18 cellular contexts compared by ENCODE assay signal in the genomic region with DNA sequence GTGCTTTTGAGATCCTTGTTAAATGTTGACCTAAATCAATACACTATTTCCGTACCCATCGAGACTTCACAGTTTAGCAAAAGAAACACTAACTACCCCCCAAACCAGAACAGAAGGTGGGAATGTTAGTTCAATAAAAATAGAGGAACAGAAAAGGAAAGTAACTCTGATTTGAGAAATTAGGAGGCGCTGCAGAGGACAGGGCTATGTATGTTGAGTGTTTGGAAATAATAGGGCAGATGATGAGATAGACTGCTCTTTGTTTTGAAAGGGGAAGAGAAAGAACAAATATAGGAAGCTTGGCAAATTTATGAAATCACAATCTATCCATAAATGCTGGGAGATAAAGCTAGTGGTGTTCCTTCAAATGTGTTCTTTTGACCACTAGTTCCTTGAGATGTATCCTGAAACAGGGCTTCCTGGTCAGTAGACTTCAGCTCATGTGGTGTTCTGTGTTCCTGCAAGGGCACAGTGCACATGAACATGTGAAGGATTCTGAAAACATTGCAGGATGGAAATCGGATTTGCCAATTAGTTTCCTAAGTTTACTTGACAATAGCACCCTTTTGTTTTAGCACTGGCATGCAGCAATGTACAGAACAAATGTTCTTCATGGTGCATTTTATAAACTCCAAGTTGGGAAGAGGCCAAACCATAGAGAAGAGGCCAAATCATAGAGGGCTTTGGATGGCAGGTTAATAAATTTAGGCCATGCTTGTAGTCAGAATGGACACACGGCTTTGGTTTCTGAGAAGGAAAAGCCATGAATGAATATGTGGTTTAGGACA. TPM values are rescaled to one million over a fixed set of nuclear protein-coding genes. Genes with fewer than 3 reads are reported as not detected.
A peak's percentile ranks its signal among the peaks of the same experiment; 100 is the strongest.
DNase-seq lines count a peak whose midpoint lies in the region; ATAC-seq and TF ChIP-seq lines count a peak whose summit lies in the region.
"Had no signal": no experiment of that assay in that cellular context is flagged by ENCODE, and none has a peak within 500 bp of the region (broad histone marks: within the 10 kb centered on the region; RNA-seq: fewer than 3 reads in every experiment).

No MANE protein-coding gene starts in this region.

- DNase-seq in dorsolateral prefrontal cortex, result no peak
- DNase-seq in stimulated activated naive CD8-positive, alpha-beta T cell treated with anti-CD3 and anti-CD28 coated beads, Interleukin-15, amount 100 ng/mL, for 72 hours, result no peak
- no peak for DNase-seq in activated CD4-positive, alpha-beta memory T cell treated with anti-CD3 and anti-CD28 coated beads, Interleukin-2, amount 10 ng/mL, durations not matched to agents 7 days and 5 days
- DNase-seq: activated CD4-positive, CD25-positive, alpha-beta regulatory T cell; activated gamma-delta T cell treated with Interleukin-2 at 50 U/mL for 16 hours; NCI-H2081 treated with DMSO at 0.1 percent for 48 hours; RPMI8226; stomach; T-cell had no signal

- H3K4me3 ChIP-seq in dorsolateral prefrontal cortex, result peak overlapping the region in 2 of 59 donors; percentile 1 to 23
- H3K4me3 ChIP-seq: coronary artery, HAP-1, stomach, vagina had no signal

- H3K9me3 Mint-ChIP-seq in stimulated activated naive CD8-positive, alpha-beta T cell treated with anti-CD3 and anti-CD28 coated beads, Interleukin-15, amount 100 ng/mL, for 72 hours, result peaks cover 9% of the 10 kb centered on the region in 2 donors
- no peaks in the 10 kb centered on the region for H3K9me3 Mint-ChIP-seq in activated CD4-positive, alpha-beta memory T cell treated with anti-CD3 and anti-CD28 coated beads, Interleukin-2, amount 10 ng/mL, durations not matched to agents 7 days and 5 days
- H3K9me3 Mint-ChIP-seq: natural killer cell treated with Interleukin-12 subunit alpha and Interleukin-12 subunit beta and Interleukin-15 and Interleukin-18, amount 100 ng/mL, for 72 hours; T-cell had no signal

- CTCF ChIA-PET in activated CD4-positive, alpha-beta memory T cell treated with anti-CD3 and anti-CD28 coated beads, Interleukin-2, amount 10 ng/mL, durations not matched to agents 7 days and 5 days (lab: Charles Lee), result no interaction called here

- H3K27me3 ChIP-seq in dorsolateral prefrontal cortex, result no peaks in the 10 kb centered on the region
- H3K27me3 ChIP-seq: stomach, vagina had no signal

- no peak overlapping the region for H3K4me3 Mint-ChIP-seq in stimulated activated naive CD8-positive, alpha-beta T cell treated with anti-CD3 and anti-CD28 coated beads, Interleukin-15, amount 100 ng/mL, for 72 hours
- H3K4me3 Mint-ChIP-seq in activated CD4-positive, alpha-beta memory T cell treated with anti-CD3 and anti-CD28 coated beads, Interleukin-2, amount 10 ng/mL, durations not matched to agents 7 days and 5 days, result no peak overlapping the region
- H3K4me3 Mint-ChIP-seq: natural killer cell treated with Interleukin-12 subunit alpha and Interleukin-12 subunit beta and Interleukin-15 and Interleukin-18, amount 100 ng/mL, for 72 hours; T-cell had no signal

- no peak overlapping the region for H3K27ac Mint-ChIP-seq in stimulated activated naive CD8-positive, alpha-beta T cell treated with anti-CD3 and anti-CD28 coated beads, Interleukin-15, amount 100 ng/mL, for 72 hours
- no peak overlapping the region for H3K27ac Mint-ChIP-seq in activated CD4-positive, alpha-beta memory T cell treated with anti-CD3 and anti-CD28 coated beads, Interleukin-2, amount 10 ng/mL, durations not matched to agents 7 days and 5 days
- H3K27ac Mint-ChIP-seq: natural killer cell treated with Interleukin-12 subunit alpha and Interleukin-12 subunit beta and Interleukin-15 and Interleukin-18, amount 100 ng/mL, for 72 hours; T-cell had no signal

- peaks cover 15% of the 10 kb centered on the region for H3K4me1 Mint-ChIP-seq in stimulated activated naive CD8-positive, alpha-beta T cell treated with anti-CD3 and anti-CD28 coated beads, Interleukin-15, amount 100 ng/mL, for 72 hours
- H3K4me1 Mint-ChIP-seq in activated CD4-positive, alpha-beta memory T cell treated with anti-CD3 and anti-CD28 coated beads, Interleukin-2, amount 10 ng/mL, durations not matched to agents 7 days and 5 days, result peaks cover 15% of the 10 kb centered on the region

- H3K27me3 Mint-ChIP-seq in stimulated activated naive CD8-positive, alpha-beta T cell treated with anti-CD3 and anti-CD28 coated beads, Interleukin-15, amount 100 ng/mL, for 72 hours, result no peaks in the 10 kb centered on the region
- H3K27me3 Mint-ChIP-seq in activated CD4-positive, alpha-beta memory T cell treated with anti-CD3 and anti-CD28 coated beads, Interleukin-2, amount 10 ng/mL, durations not matched to agents 7 days and 5 days, result no peaks in the 10 kb centered on the region
- H3K27me3 Mint-ChIP-seq: natural killer cell treated with Interleukin-12 subunit alpha and Interleukin-12 subunit beta and Interleukin-15 and Interleukin-18, amount 100 ng/mL, for 72 hours; T-cell had no signal

- no peak for TF ChIP-seq CTCF in dorsolateral prefrontal cortex (IDR thresholded peaks at IDR 0.05 in 54 of 56, conservative IDR thresholded peaks at IDR 0.05 in 2 of 56; ENCODE audit: low read depth in 1 of 56, partially characterized antibody in 56 of 56)

- POLR2A ChIA-PET in activated CD4-positive, alpha-beta memory T cell treated with anti-CD3 and anti-CD28 coated beads, Interleukin-2, amount 10 ng/mL, durations not matched to agents 7 days and 5 days (lab: Charles Lee), result no interaction called here

- peak; percentile 75 for ATAC-seq in GM18498 (IDR thresholded peaks at IDR 0.05; ENCODE audit: unreplicated experiment)
- ATAC-seq in GM21447 (IDR thresholded peaks at IDR 0.05; ENCODE audit: unreplicated experiment), result peak; percentile 40
- ATAC-seq in HG03460 (IDR thresholded peaks at IDR 0.05; ENCODE audit: unreplicated experiment), result peak; percentile 59
- no peak for ATAC-seq in stimulated activated naive CD8-positive, alpha-beta T cell treated with anti-CD3 and anti-CD28 coated beads, Interleukin-15, amount 100 ng/mL, for 72 hours
- ATAC-seq in GM18861 (IDR thresholded peaks at IDR 0.05; ENCODE audit: unreplicated experiment), result no peak
- no peak for ATAC-seq in HG03565 (IDR thresholded peaks at IDR 0.05; ENCODE audit: unreplicated experiment)
- ATAC-seq: natural killer cell treated with Interleukin-12 subunit alpha and Interleukin-12 subunit beta and Interleukin-15 and Interleukin-18, amount 100 ng/mL, for 72 hours; T-cell had no signal

- intact Hi-C loops in dorsolateral prefrontal cortex (cut with DNase I), result loop anchor here in 1 of 2 donors (5.0 kb wide), 1 partner anchor 38 kb away; a partner anchor contains a TSS

- H3K27ac ChIP-seq in dorsolateral prefrontal cortex, result peak overlapping the region in 36 of 59 donors; percentile 7 to 75 (median 42)
- H3K27ac ChIP-seq: coronary artery, stomach, vagina had no signal

- H3K36me3 Mint-ChIP-seq in activated CD4-positive, alpha-beta memory T cell treated with anti-CD3 and anti-CD28 coated beads, Interleukin-2, amount 10 ng/mL, durations not matched to agents 7 days and 5 days (ENCODE audit: low read depth), result peaks cover 35% of the 10 kb centered on the region

RNA-seq across cellular contexts. Expression of a gene that starts 39.8 kb away (rescaled TPM):
- 10 to 100 TPM; 36.7 to 99.9 (median 61.0) TPM for total RNA-seq in dorsolateral prefrontal cortex
- 10 to 100 TPM; 38.1 to 43.0 TPM for total RNA-seq in activated CD4-positive, alpha-beta memory T cell treated with anti-CD3 and anti-CD28 coated beads, Interleukin-2, amount 10 ng/mL, durations not matched to agents 7 days and 5 days

Comparison
In these comparisons a context has a peak if more than half of its experiments do, and no peak if none do; other contexts are left out.
1. ATAC-seq: peak in GM18498 (single experiment), GM21447 (single experiment) and HG03460 (single experiment); none in stimulated activated naive CD8-positive, alpha-beta T cell treated with anti-CD3 and anti-CD28 coated beads, Interleukin-15, amount 100 ng/mL, for 72 hours (single experiment), GM18861 (single experiment) and HG03565 (single experiment).